In the genomic region with DNA sequence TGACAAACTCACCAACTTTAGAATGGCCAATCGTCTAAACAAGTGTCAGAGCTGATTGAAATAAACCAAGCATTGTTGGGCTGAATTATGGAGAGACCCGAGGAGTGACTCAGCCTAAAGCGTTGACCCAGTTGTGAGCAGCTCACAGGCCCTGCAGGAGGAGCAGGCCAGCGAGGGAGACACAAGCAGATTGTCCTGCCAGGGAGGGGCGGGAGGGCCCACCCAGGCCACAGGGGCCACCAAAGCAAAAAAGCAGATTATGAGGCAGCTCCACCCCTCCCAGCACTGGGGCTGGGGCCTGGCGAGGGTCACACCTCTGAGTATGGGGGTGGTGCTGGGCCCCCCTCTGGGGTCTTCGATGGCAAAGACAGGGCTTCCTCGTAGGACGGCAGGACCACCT, we compare ENCODE assay signal across 17 cellular contexts. TPM values are rescaled to one million over a fixed set of nuclear protein-coding genes. Genes with fewer than 3 reads are reported as not detected.
A peak's percentile ranks its signal among the peaks of the same experiment; 100 is the strongest.
DNase-seq lines count a peak whose midpoint lies in the region; ATAC-seq, FAIRE-seq and TF ChIP-seq lines count a peak whose summit lies in the region.
"Had no signal": no experiment of that assay in that cellular context is flagged by ENCODE, and none has a peak within 500 bp of the region (broad histone marks: within the 10 kb centered on the region; RNA-seq: fewer than 3 reads in every experiment).

No MANE protein-coding gene starts in this region.

- no peak for TF ChIP-seq RAD21 in K562 (CRISPR knock-in tag; conservative IDR thresholded peaks at IDR 0.05 in 1 of 2, IDR thresholded peaks at IDR 0.05 in 1 of 2)
- TF ChIP-seq RAD21 in HepG2 (CRISPR knock-in tag; IDR thresholded peaks at IDR 0.05) = no peak

- H3K27ac Mint-ChIP-seq in CD4-positive, alpha-beta memory T cell = peak overlapping the region in 4 of 7 donors; percentile 11 to 63 (median 43)
- H3K27ac Mint-ChIP-seq: activated T-cell treated with anti-CD3 and anti-CD28 coated beads, Interleukin-2, amount 50 U/mL, for 72 hours had no signal

- no peak overlapping the region for H3K4me3 Mint-ChIP-seq in CD4-positive, alpha-beta memory T cell
- H3K4me3 Mint-ChIP-seq: activated T-cell treated with anti-CD3 and anti-CD28 coated beads, Interleukin-2, amount 50 U/mL, for 72 hours had no signal

- H3K4me1 Mint-ChIP-seq in CD4-positive, alpha-beta memory T cell = peaks cover 11 to 38% (median 29%) of the 10 kb centered on the region in 4 donors

- H3K4me1 ChIP-seq in CD4-positive, alpha-beta memory T cell (ENCODE audit: insufficient read depth, low read length) = peaks cover 22% of the 10 kb centered on the region
- peaks cover 47 to 64% of the 10 kb centered on the region in 2 experiments for H3K4me1 ChIP-seq in K562 (replicated peaks in 1 of 2; ENCODE audit: control insufficient read depth in 2 of 2, insufficient read depth in 2 of 2, low read length in 2 of 2)
- H3K4me1 ChIP-seq in HepG2 (ENCODE audit: insufficient read depth, low read length) = no peaks in the 10 kb centered on the region; the same call in 1 of the 2 replicates
- H3K4me1 ChIP-seq: pancreas had no signal

- H3K9ac ChIP-seq in K562 (ENCODE audit: insufficient read depth in 1 of 2, low read depth in 2 of 2, low read length in 2 of 2) (peak overlapping the region in 1 of 2 experiments; percentile 17; a peak in 1 of 4 replicates), HepG2 (ENCODE audit: insufficient read depth, low read depth, low read length) (no peak overlapping the region)

- no peak for TF ChIP-seq CTCF in K562 (IDR thresholded peaks at IDR 0.05 in 2 of 3, conservative IDR thresholded peaks at IDR 0.05 in 1 of 3; ENCODE audit: insufficient read depth in 2 of 3, low read depth in 1 of 3, low read length in 3 of 3)
- TF ChIP-seq CTCF in HepG2 (CRISPR knock-in tag; IDR thresholded peaks at IDR 0.05) = no peak

- no peaks in the 10 kb centered on the region for H3K27me3 Mint-ChIP-seq in CD4-positive, alpha-beta memory T cell

- no TSS peak for BruUV-seq in K562 (replicated peaks; lab: Mats Ljungman, UMichigan)
- no TSS peak for BruUV-seq in HepG2 (replicated peaks; lab: Mats Ljungman, UMichigan)

- H3K27ac ChIP-seq in CD4-positive, alpha-beta memory T cell (ENCODE audit: low read depth, low read length) = no peak overlapping the region
- H3K27ac ChIP-seq in K562 (ENCODE audit: extremely low read depth, low read depth, low read length) (no peak overlapping the region), HepG2 (ENCODE audit: extremely low read length, insufficient read depth, low read length) (no peak overlapping the region)
- H3K27ac ChIP-seq: cardiac muscle cell, left ventricle myocardium inferior, pancreas had no signal

- DNase-seq in CD4-positive, alpha-beta memory T cell = no peak
- DNase-seq in H7 (peak; percentile 76), K562 (ENCODE audit: extremely low read depth in 1 of 4, low spot score in 3 of 4) (peak; percentile 55 to 70 (median 60)), renal cortical epithelial cell (ENCODE audit: low read depth) (peak; percentile 41), Right ventricle myocardium inferior (ENCODE audit: missing footprints) (no peak), HepG2 (ENCODE audit: low spot score) (no peak)
- DNase-seq: activated CD4-positive, alpha-beta T cell treated with anti-CD3 and anti-CD28 coated beads, Interleukin-2, amount 50 U/mL, for 48 hours; activated T-cell treated with anti-CD3 and anti-CD28 coated beads, Interleukin-2, amount 50 U/mL, for 72 hours; left ventricle myocardium inferior; NCI-H1436 treated with DMSO at 0.1 percent for 48 hours; NCI-H2227 treated with DMSO at 0.1 percent for 48 hours; stimulated activated CD4-positive, alpha-beta T cell treated with anti-CD3 and anti-CD28 coated beads, Interleukin-2, amount 100 ng/mL, for 24 hours had no signal

- CTCF ChIA-PET in CD4-positive, alpha-beta memory T cell (lab: Charles Lee; ENCODE audit: partially characterized antibody) = interaction anchor here (1.0 to 1.7 kb wide), 4 partner anchors 10 to 46 kb away, joined by 4 to 8 read pairs (median 4); partner anchors contain the start of gene MATN1
- CTCF ChIA-PET in K562 (lab: Yijun Ruan, JAX; ENCODE audit: low intra/inter-chr PET ratio) (no interaction called here), HepG2 (lab: Yijun Ruan, JAX; ENCODE audit: low intra/inter-chr PET ratio, low total read pairs) (no interaction called here)

- no peaks in the 10 kb centered on the region for H3K9me3 ChIP-seq in CD4-positive, alpha-beta memory T cell (ENCODE audit: control insufficient read depth in 1 of 2, low read length in 2 of 2)
- H3K9me3 ChIP-seq in K562 (replicated peaks; ENCODE audit: control insufficient read depth, insufficient read depth, low read depth, low read length) = peaks cover 4% of the 10 kb centered on the region
- no peaks in the 10 kb centered on the region for H3K9me3 ChIP-seq in HepG2 (ENCODE audit: low read length)
- H3K9me3 ChIP-seq: left ventricle myocardium inferior, pancreas had no signal

- no peak overlapping the region for H3K4me3 ChIP-seq in CD4-positive, alpha-beta memory T cell (ENCODE audit: low read length in 2 of 2)
- H3K4me3 ChIP-seq in H7 (ENCODE audit: insufficient read depth, low read depth, low read length) (no peak overlapping the region), K562 (no peak overlapping the region), HepG2 (replicated peaks in 1 of 3; ENCODE audit: insufficient read depth in 1 of 3, low read depth in 2 of 3, low read length in 3 of 3) (no peak overlapping the region)
- H3K4me3 ChIP-seq: cardiac muscle cell, left ventricle myocardium inferior, pancreas had no signal

- in situ Hi-C loops in K562 (cut with MboI) = no loop called here
- in situ Hi-C loops in HepG2 (cut with HindIII; ENCODE audit: extremely low pct_ligation_motif_present, low pct_unique_long_range_greater_than_20kb) = no loop called here

- H3K4me2 ChIP-seq in K562 (ENCODE audit: insufficient read depth, low read length) (no peak overlapping the region), HepG2 (ENCODE audit: low read depth, low read length) (no peak overlapping the region)

- no peaks in the 10 kb centered on the region for H3K9me1 ChIP-seq in K562 (ENCODE audit: control insufficient read depth, insufficient read depth, low read length)

- ATAC-seq in K562 (peak; percentile 39), Right ventricle myocardium inferior (no peak), HepG2 (no peak), HG03039 (IDR thresholded peaks at IDR 0.05; ENCODE audit: unreplicated experiment) (no peak)
- ATAC-seq: activated T-cell treated with anti-CD3 and anti-CD28 coated beads, Interleukin-2, amount 50 U/mL, for 72 hours; pancreas had no signal

- peaks cover 55 to 64% of the 10 kb centered on the region in 2 donors for H3K36me3 Mint-ChIP-seq in CD4-positive, alpha-beta memory T cell

- POLR2A ChIA-PET in CD4-positive, alpha-beta memory T cell (lab: Charles Lee; ENCODE audit: partially characterized antibody) = interaction anchor here (0.8 to 37.5 kb wide), 3 partner anchors 8 to 23 kb away, joined by 3 to 1160 read pairs (median 43); partner anchors contain the start of gene LAPTM5
- POLR2A ChIA-PET in K562 (lab: Yijun Ruan, JAX) = interaction anchor here (0.9 to 4.7 kb wide), 6 partner anchors 9 to 45 kb away, joined by 3 to 51 read pairs (median 6); no protein-coding TSS in a partner anchor
- POLR2A ChIA-PET in HepG2 (lab: Yijun Ruan, JAX) = no interaction called here

- H4K20me1 ChIP-seq in K562 (replicated peaks; ENCODE audit: control insufficient read depth, insufficient read depth, low read length) (no peaks in the 10 kb centered on the region), HepG2 (ENCODE audit: insufficient read depth, low read length) (no peaks in the 10 kb centered on the region)

- intact Hi-C loops in CD4-positive, alpha-beta memory T cell (cut with micrococcal nuclease) = no loop called here
- intact Hi-C loops in K562 (cut with micrococcal nuclease) (no loop called here), Right ventricle myocardium inferior (cut with DNase I) (no loop called here), HepG2 (cut with micrococcal nuclease; ENCODE audit: unreplicated experiment) (no loop called here)

- TF ChIP-seq EP300 in K562 (IDR thresholded peaks at IDR 0.05; ENCODE audit: low read length) (no peak), HepG2 (IDR thresholded peaks at IDR 0.05; ENCODE audit: low read depth in 2 of 2, low read length in 2 of 2) (no peak), HepG2 (CRISPR knock-in tag; IDR thresholded peaks at IDR 0.05; ENCODE audit: borderline replicate concordance) (no peak)

- no peak for TF ChIP-seq POLR2A in K562 (conservative IDR thresholded peaks at IDR 0.05)
- TF ChIP-seq POLR2A in HepG2 (IDR thresholded peaks at IDR 0.05; ENCODE audit: insufficient read depth in 1 of 2, low read depth in 2 of 2, low read length in 2 of 2) = no peak

- no peak overlapping the region for H2AFZ ChIP-seq in K562 (ENCODE audit: low read depth, low read length)
- H2AFZ ChIP-seq in HepG2 (ENCODE audit: low read length) = no peak overlapping the region

- WGBS in K562 (ENCODE audit: insufficient coverage, low coverage, missing lambda C conversion rate) = 50% methylated on average over 9 of the region's 9 CpGs
- 24% methylated on average over 5 of the region's 9 CpGs for WGBS in HepG2 (ENCODE audit: low lambda C conversion rate)

- H3K79me2 ChIP-seq in K562 (ENCODE audit: control insufficient read depth, insufficient read depth, low read length) = no peaks in the 10 kb centered on the region
- H3K79me2 ChIP-seq in HepG2 (ENCODE audit: insufficient read depth, low read length) = no peaks in the 10 kb centered on the region

- H3K27me3 ChIP-seq in CD4-positive, alpha-beta memory T cell (ENCODE audit: insufficient read depth, low read length) = no peaks in the 10 kb centered on the region
- no peaks in the 10 kb centered on the region; the same call in 1 of the 2 replicates for H3K27me3 ChIP-seq in H7 (ENCODE audit: control insufficient read depth, insufficient read depth, low read length)
- no peaks in the 10 kb centered on the region for H3K27me3 ChIP-seq in K562 (ENCODE audit: control insufficient read depth in 2 of 2, insufficient read depth in 2 of 2, low read length in 2 of 2)
- peaks cover 2 to 10% of the 10 kb centered on the region in 2 experiments; a peak in 4 of 5 replicates for H3K27me3 ChIP-seq in HepG2 (ENCODE audit: control insufficient read depth in 1 of 2, insufficient read depth in 2 of 2, low read length in 2 of 2)
- H3K27me3 ChIP-seq: cardiac muscle cell, pancreas had no signal

- H3K36me3 ChIP-seq in CD4-positive, alpha-beta memory T cell (ENCODE audit: insufficient read depth, low read length) = peaks cover 62% of the 10 kb centered on the region
- H3K36me3 ChIP-seq in H7 (replicated peaks; ENCODE audit: control insufficient read depth, insufficient read depth, low read length) (no peaks in the 10 kb centered on the region), K562 (ENCODE audit: control insufficient read depth, insufficient read depth, low read length) (peaks cover 7% of the 10 kb centered on the region; the same call in 2 of the 3 replicates), HepG2 (replicated peaks in 1 of 2; ENCODE audit: control insufficient read depth in 1 of 2, insufficient read depth in 2 of 2, low read length in 2 of 2) (no peaks in the 10 kb centered on the region)
- H3K36me3 ChIP-seq: cardiac muscle cell, left ventricle myocardium inferior, pancreas had no signal

- FAIRE-seq in K562 (lab: Jason Lieb, UNC) (no peak), HepG2 (lab: Jason Lieb, UNC) (no peak)
- FAIRE-seq: pancreas, urothelium cell line had no signal

- H3K9me3 Mint-ChIP-seq in CD4-positive, alpha-beta memory T cell = peaks cover 0 to 2% (median 0%) of the 10 kb centered on the region in 8 donors
- H3K9me3 Mint-ChIP-seq: activated T-cell treated with anti-CD3 and anti-CD28 coated beads, Interleukin-2, amount 50 U/mL, for 72 hours had no signal

RNA-seq across cellular contexts. Expression of gene MATN1, which starts 10.1 kb away (rescaled TPM):
- total RNA-seq in CD4-positive, alpha-beta memory T cell = under 1 TPM in 1 of 2 experiments, not detected in 1; 0.12 TPM
- polyA plus RNA-seq in CD4-positive, alpha-beta memory T cell = 1 to 10 TPM in 1 of 2 donors, under 1 TPM in 1; 0.53 to 1.2 TPM
- total RNA-seq in H7 (2014; rRNA removed; shearing (Covaris generic)) = 0.26 and 0.76 TPM in 2 replicates
- total RNA-seq in K562 (2011; cell fraction: chromatin; rRNA removed; ENCODE audit: low replicate concordance) = 2.0 and 5.9 TPM in 2 replicates
- total RNA-seq in K562 (2011; cell fraction: nucleolus; rRNA removed) = 4.5 and 5.4 TPM in 2 replicates
- total RNA-seq in K562 (2011; cell fraction: nucleoplasm; rRNA removed) = 2.7 and 4.0 TPM in 2 replicates
- total RNA-seq in K562 (2014; rRNA removed) (1.8 and 1.9 TPM in 2 replicates), K562 (2014; rRNA removed; fragmentation: Illumina TruSeq; extraction: Trizol) (0.45 and 0.51 TPM in 2 replicates), K562 (2015; rRNA removed; fragmentation: Illumina TruSeq; extraction: Trizol) (0.79 and 1.2 TPM in 2 replicates), K562 (2021) (1.8 and 2.3 TPM in 2 replicates), renal cortical epithelial cell (not detected in 2 replicates), Right ventricle myocardium inferior (not detected), HepG2 (2016; rRNA removed; fragmentation: Illumina TruSeq; extraction: Trizol) (0.04 TPM in 1 of 2 replicates, not detected in the other)
- polyA plus RNA-seq in K562 (2011; rRNA removed) (0.89 and 1.5 TPM in 2 replicates), K562 (2014; fragmentation: Illumina TruSeq; extraction: Trizol) (1.1 and 1.6 TPM in 2 replicates), K562 (2014; fragmentation: Nextera tagmentation; extraction: Ambion mirVana) (under 1 TPM; 0.10 to 0.18 TPM), K562 (2014; rRNA removed) (1.6 and 3.6 TPM in 2 replicates), HepG2 (2011; rRNA removed) (0.03 and 0.05 TPM in 2 replicates)
- 0.78 and 2.4 TPM in 2 replicates for polyA plus RNA-seq in K562 (2011; cell fraction: cytosol; rRNA removed)
- 3.5 and 9.8 TPM in 2 replicates for polyA plus RNA-seq in K562 (2011; cell fraction: nucleus; rRNA removed)
- 1.9 and 2.4 TPM in 2 replicates for polyA plus RNA-seq in K562 (2012)
- polyA minus RNA-seq in K562 (2011; rRNA and poly(A)+ RNA removed) = 0.48 and 0.88 TPM in 2 replicates
- polyA minus RNA-seq in K562 (2011; cell fraction: cytosol; rRNA and poly(A)+ RNA removed) = 1.4 and 1.6 TPM in 2 replicates
- 1.4 and 3.4 TPM in 2 replicates for polyA minus RNA-seq in K562 (2011; cell fraction: nucleus; rRNA and poly(A)+ RNA removed)
- total RNA-seq in HepG2 (2016; cell fraction: cytosol; rRNA removed; fragmentation: Illumina TruSeq; extraction: Trizol; ENCODE audit: low read depth) = not detected in 2 replicates
- not detected in 2 replicates for total RNA-seq in HepG2 (2016; cell fraction: insoluble cytoplasmic fraction; rRNA removed; fragmentation: Illumina TruSeq; extraction: Trizol)
- not detected in 2 replicates for total RNA-seq in HepG2 (2016; cell fraction: membrane; rRNA removed; fragmentation: Illumina TruSeq; extraction: Trizol)
- not detected in 2 replicates for total RNA-seq in HepG2 (2016; cell fraction: nucleus; rRNA removed; fragmentation: Illumina TruSeq; extraction: Trizol)
- 0.11 TPM in 1 of 2 replicates, not detected in the other for polyA plus RNA-seq in HepG2 (2011; cell fraction: cytosol; rRNA removed)
- 0.66 and 0.77 TPM in 2 replicates for polyA plus RNA-seq in HepG2 (2011; cell fraction: nucleus; rRNA removed)
- polyA plus RNA-seq in HepG2 (2012) = 0.05 TPM in 1 of 2 replicates, not detected in the other
- not detected in 2 replicates for polyA plus RNA-seq in HepG2 (2016; cell fraction: cytosol; fragmentation: Illumina TruSeq; extraction: Trizol; ENCODE audit: low read depth)
- not detected in 2 replicates for polyA plus RNA-seq in HepG2 (2016; cell fraction: insoluble cytoplasmic fraction; fragmentation: Illumina TruSeq; extraction: Trizol; ENCODE audit: low read depth)
- polyA plus RNA-seq in HepG2 (2016; cell fraction: membrane; fragmentation: Illumina TruSeq; extraction: Trizol; ENCODE audit: low read depth) = not detected in 2 replicates
- polyA plus RNA-seq in HepG2 (2016; cell fraction: nucleus; fragmentation: Illumina TruSeq; extraction: Trizol; ENCODE audit: insufficient read depth, low read depth) = 0.26 TPM in 1 of 2 replicates, not detected in the other
- polyA minus RNA-seq in HepG2 (2011; rRNA and poly(A)+ RNA removed; ENCODE audit: low replicate concordance) = 0.12 TPM in 1 of 2 replicates, not detected in the other
- polyA minus RNA-seq in HepG2 (2011; cell fraction: cytosol; rRNA and poly(A)+ RNA removed) = not detected in 2 replicates
- 0.12 and 0.26 TPM in 2 replicates for polyA minus RNA-seq in HepG2 (2011; cell fraction: nucleus; rRNA and poly(A)+ RNA removed)
- total RNA-seq: left ventricle myocardium inferior; T-helper 1 cell treated with Interleukin-12 subunit alpha and Interleukin-12 subunit beta and Interleukin-4 antibody, amounts not matched to agents 30 ng/mL and 1 ng/mL, for 36 hours had no signal

RNA-seq across cellular contexts. Expression of gene LAPTM5, which starts 24.1 kb away (rescaled TPM):
- total RNA-seq in CD4-positive, alpha-beta memory T cell = 100 to 1,000 TPM; 587 to 608 TPM
- polyA plus RNA-seq in CD4-positive, alpha-beta memory T cell = 100 to 1,000 TPM; 563 to 851 TPM
- 0.26 and 0.28 TPM in 2 replicates for total RNA-seq in H7 (2014; rRNA removed; shearing (Covaris generic))
- total RNA-seq in K562 (2011; cell fraction: chromatin; rRNA removed; ENCODE audit: low replicate concordance) = 11.2 and 16.2 TPM in 2 replicates
- 19.8 and 22.9 TPM in 2 replicates for total RNA-seq in K562 (2011; cell fraction: nucleolus; rRNA removed)
- total RNA-seq in K562 (2011; cell fraction: nucleoplasm; rRNA removed) = 20.3 and 27.1 TPM in 2 replicates
- total RNA-seq in K562 (2014; rRNA removed) = 10.7 and 12.3 TPM in 2 replicates
- 11.7 and 13.2 TPM in 2 replicates for total RNA-seq in K562 (2014; rRNA removed; fragmentation: Illumina TruSeq; extraction: Trizol)
- 44.3 and 44.7 TPM in 2 replicates for total RNA-seq in K562 (2015; rRNA removed; fragmentation: Illumina TruSeq; extraction: Trizol)
- 30.3 and 33.8 TPM in 2 replicates for total RNA-seq in K562 (2021)
- 42.5 and 418 TPM in 2 replicates for polyA plus RNA-seq in K562 (2011; rRNA removed)
- 103 and 599 TPM in 2 replicates for polyA plus RNA-seq in K562 (2011; cell fraction: cytosol; rRNA removed)
- 41.2 and 275 TPM in 2 replicates for polyA plus RNA-seq in K562 (2011; cell fraction: nucleus; rRNA removed)
- polyA plus RNA-seq in K562 (2012) = 63.5 and 133 TPM in 2 replicates
- 44.5 and 47.3 TPM in 2 replicates for polyA plus RNA-seq in K562 (2014; fragmentation: Illumina TruSeq; extraction: Trizol)
- polyA plus RNA-seq in K562 (2014; fragmentation: Nextera tagmentation; extraction: Ambion mirVana) = 1 to 10 TPM; 2.4 to 4.8 TPM
- polyA plus RNA-seq in K562 (2014; rRNA removed) = 20.3 and 22.2 TPM in 2 replicates
- 72.1 and 524 TPM in 2 replicates for polyA minus RNA-seq in K562 (2011; rRNA and poly(A)+ RNA removed)
- polyA minus RNA-seq in K562 (2011; cell fraction: cytosol; rRNA and poly(A)+ RNA removed) = 41.0 and 310 TPM in 2 replicates
- polyA minus RNA-seq in K562 (2011; cell fraction: nucleus; rRNA and poly(A)+ RNA removed) = 7.7 and 80.9 TPM in 2 replicates
- 0.17 TPM in 1 of 2 replicates, not detected in the other for total RNA-seq in renal cortical epithelial cell
- total RNA-seq in Right ventricle myocardium inferior = 31.5 TPM
- 0.34 and 0.86 TPM in 2 replicates for total RNA-seq in HepG2 (2016; rRNA removed; fragmentation: Illumina TruSeq; extraction: Trizol)
- 0.18 and 0.30 TPM in 2 replicates for total RNA-seq in HepG2 (2016; cell fraction: cytosol; rRNA removed; fragmentation: Illumina TruSeq; extraction: Trizol; ENCODE audit: low read depth)
- total RNA-seq in HepG2 (2016; cell fraction: insoluble cytoplasmic fraction; rRNA removed; fragmentation: Illumina TruSeq; extraction: Trizol) = 0.18 and 0.45 TPM in 2 replicates
- total RNA-seq in HepG2 (2016; cell fraction: membrane; rRNA removed; fragmentation: Illumina TruSeq; extraction: Trizol) = 0.48 and 0.56 TPM in 2 replicates
- total RNA-seq in HepG2 (2016; cell fraction: nucleus; rRNA removed; fragmentation: Illumina TruSeq; extraction: Trizol) = 0.34 and 0.53 TPM in 2 replicates
- 0.41 and 0.76 TPM in 2 replicates for polyA plus RNA-seq in HepG2 (2011; rRNA removed)
- 0.64 and 0.79 TPM in 2 replicates for polyA plus RNA-seq in HepG2 (2011; cell fraction: cytosol; rRNA removed)
- polyA plus RNA-seq in HepG2 (2011; cell fraction: nucleus; rRNA removed) = 0.59 and 0.61 TPM in 2 replicates
- polyA plus RNA-seq in HepG2 (2012) = 0.19 and 0.38 TPM in 2 replicates
- polyA plus RNA-seq in HepG2 (2016; cell fraction: cytosol; fragmentation: Illumina TruSeq; extraction: Trizol; ENCODE audit: low read depth) = 0.33 and 0.38 TPM in 2 replicates
- 0.57 and 0.76 TPM in 2 replicates for polyA plus RNA-seq in HepG2 (2016; cell fraction: insoluble cytoplasmic fraction; fragmentation: Illumina TruSeq; extraction: Trizol; ENCODE audit: low read depth)
- 0.54 and 0.79 TPM in 2 replicates for polyA plus RNA-seq in HepG2 (2016; cell fraction: membrane; fragmentation: Illumina TruSeq; extraction: Trizol; ENCODE audit: low read depth)
- 1.1 TPM in 2 replicates for polyA plus RNA-seq in HepG2 (2016; cell fraction: nucleus; fragmentation: Illumina TruSeq; extraction: Trizol; ENCODE audit: insufficient read depth, low read depth)
- 2.1 and 4.6 TPM in 2 replicates for polyA minus RNA-seq in HepG2 (2011; rRNA and poly(A)+ RNA removed; ENCODE audit: low replicate concordance)
- polyA minus RNA-seq in HepG2 (2011; cell fraction: cytosol; rRNA and poly(A)+ RNA removed) = 0.59 TPM in 1 of 2 replicates, not detected in the other
- polyA minus RNA-seq in HepG2 (2011; cell fraction: nucleus; rRNA and poly(A)+ RNA removed) = not detected in 2 replicates

Comparison
In these comparisons a context has a peak if more than half of its experiments do, and no peak if none do; other contexts are left out.
1. DNase-seq: peak in H7 (single experiment), K562 (4 of 4) and renal cortical epithelial cell (single experiment); none in CD4-positive, alpha-beta memory T cell (0 of 5), Right ventricle myocardium inferior (single experiment) and HepG2 (single experiment).
2. RNA of gene LAPTM5, which starts 24.1 kb away (total RNA-seq): 587 to 608 TPM in CD4-positive, alpha-beta memory T cell; 10.7 to 44.7 TPM in K562, 31.5 TPM in Right ventricle myocardium inferior (single experiment), 0.18 to 0.86 TPM in HepG2, 0.26 to 0.28 TPM in H7 and 0.17 TPM in renal cortical epithelial cell; every median in the first group is over 10 times any median in the second.